ENCODE assay signal across 15 cellular contexts in the genomic region with DNA sequence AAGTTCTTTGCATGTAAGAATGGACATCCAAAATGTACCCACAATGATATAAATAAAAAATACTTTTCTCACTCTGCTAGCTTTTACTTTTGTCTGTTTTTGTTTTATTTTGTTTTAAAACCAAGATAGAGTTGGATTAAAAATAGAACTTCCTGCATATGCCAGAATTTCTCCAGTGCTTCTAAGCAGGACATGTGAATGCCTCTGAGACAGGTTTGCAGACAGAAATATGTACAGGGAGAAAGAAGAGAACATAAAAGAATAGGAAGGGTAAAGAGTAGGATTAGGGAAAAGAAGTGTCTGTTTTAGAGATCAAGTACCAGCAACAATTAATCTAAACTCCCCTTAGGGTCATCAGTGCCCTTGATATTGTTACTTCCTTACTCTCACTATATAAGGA.
DNase-seq lines count a peak whose midpoint lies in the region; ATAC-seq and TF ChIP-seq lines count a peak whose summit lies in the region.
"Had no signal": no experiment of that assay in that cellular context is flagged by ENCODE, and none has a peak within 500 bp of the region (broad histone marks: within the 10 kb centered on the region; RNA-seq: fewer than 3 reads in every experiment).

No MANE protein-coding gene starts in this region.

- no peak overlapping the region for H3K9ac ChIP-seq in endodermal cell (ENCODE audit: extremely low read depth, low read length, poor library complexity, severe bottlenecking)

- H3K4me3 ChIP-seq in left ventricle myocardium inferior (no peak overlapping the region), endodermal cell (ENCODE audit: low read length) (no peak overlapping the region), brain microvascular endothelial cell (ENCODE audit: low read depth, low read length) (no peak overlapping the region)

- no peak for TF ChIP-seq CTCF in left ventricle myocardium inferior (IDR thresholded peaks at IDR 0.05; ENCODE audit: borderline replicate concordance)
- TF ChIP-seq CTCF in endodermal cell (conservative IDR thresholded peaks at IDR 0.05): no peak
- TF ChIP-seq CTCF in nephron progenitor cell (IDR thresholded peaks at IDR 0.05): no peak
- no peak for TF ChIP-seq CTCF in brain microvascular endothelial cell (IDR thresholded peaks at IDR 0.05; ENCODE audit: low read depth, low read length, missing control alignments)

- H3K36me3 ChIP-seq in left ventricle myocardium inferior: no peaks in the 10 kb centered on the region
- H3K36me3 ChIP-seq in endodermal cell (ENCODE audit: control insufficient read depth, insufficient read depth, low read length): peaks cover 72% of the 10 kb centered on the region
- H3K36me3 ChIP-seq in brain microvascular endothelial cell (replicated peaks): no peaks in the 10 kb centered on the region
- H3K36me3 ChIP-seq: BE2C had no signal

- H3K27me3 ChIP-seq in left ventricle myocardium inferior (ENCODE audit: low read depth): no peaks in the 10 kb centered on the region
- no peaks in the 10 kb centered on the region for H3K27me3 ChIP-seq in endodermal cell (ENCODE audit: control insufficient read depth, insufficient read depth, low read length, poor library complexity, severe bottlenecking)
- H3K27me3 ChIP-seq in brain microvascular endothelial cell (replicated peaks): no peaks in the 10 kb centered on the region
- H3K27me3 ChIP-seq: BE2C had no signal

- ATAC-seq in Right ventricle myocardium inferior: no peak
- ATAC-seq in HG03460 (IDR thresholded peaks at IDR 0.05; ENCODE audit: unreplicated experiment): no peak
- ATAC-seq in left colon: no peak

- H3K4me3 Mint-ChIP-seq in endodermal cell (no peak overlapping the region), nephron progenitor cell (no peak overlapping the region)
- H3K4me3 Mint-ChIP-seq: CD4-positive, alpha-beta T cell; H9 had no signal

- in situ Hi-C loops in brain microvascular endothelial cell (cut with HindIII; ENCODE audit: low pct_ligation_motif_present, low sequenced_read_pairs): no loop called here

- H3K36me3 Mint-ChIP-seq in endodermal cell (ENCODE audit: low read depth) (peaks cover 23% of the 10 kb centered on the region), nephron progenitor cell (ENCODE audit: low read depth) (peaks cover 19% of the 10 kb centered on the region)

- H3K9me3 ChIP-seq in left ventricle myocardium inferior (replicated peaks) (no peaks in the 10 kb centered on the region), endodermal cell (ENCODE audit: control insufficient read depth, low read length) (no peaks in the 10 kb centered on the region)
- H3K9me3 ChIP-seq: BE2C, Caco-2 had no signal

- H3K9me3 Mint-ChIP-seq in endodermal cell (no peaks in the 10 kb centered on the region), nephron progenitor cell (no peaks in the 10 kb centered on the region)
- H3K9me3 Mint-ChIP-seq: CD4-positive, alpha-beta T cell; H9 had no signal

- intact Hi-C loops in left ventricle myocardium inferior (cut with micrococcal nuclease) (no loop called here), Right ventricle myocardium inferior (cut with DNase I) (loop anchor here (5.0 kb wide), 1 partner anchor 113 kb away; the partner anchor contains the start of gene BMPR2), left colon (cut with DNase I, micrococcal nuclease) (no loop called here)

- H3K4me1 Mint-ChIP-seq in endodermal cell: peaks cover 19% of the 10 kb centered on the region
- H3K4me1 Mint-ChIP-seq in nephron progenitor cell: peaks cover 26% of the 10 kb centered on the region

- H3K27me3 Mint-ChIP-seq in endodermal cell (ENCODE audit: insufficient read depth): no peaks in the 10 kb centered on the region
- H3K27me3 Mint-ChIP-seq in nephron progenitor cell (ENCODE audit: low read depth, poor library complexity): no peaks in the 10 kb centered on the region
- H3K27me3 Mint-ChIP-seq: CD4-positive, alpha-beta T cell had no signal

- peak overlapping the region; percentile 61 for H3K27ac Mint-ChIP-seq in endodermal cell
- H3K27ac Mint-ChIP-seq in nephron progenitor cell: peak overlapping the region; percentile 44
- H3K27ac Mint-ChIP-seq: CD4-positive, alpha-beta T cell had no signal

- no peak for DNase-seq in left ventricle myocardium inferior
- no peak for DNase-seq in Right ventricle myocardium inferior (ENCODE audit: missing footprints)
- DNase-seq in endodermal cell: no peak
- DNase-seq in nephron progenitor cell: no peak
- peak; percentile 47 for DNase-seq in superior temporal gyrus (ENCODE audit: extremely low spot score)
- no peak for DNase-seq in left colon
- no peak for DNase-seq in brain microvascular endothelial cell
- DNase-seq: 8988T; BE2C; C1 segment of cervical spinal cord; Caco-2; CD4-positive, alpha-beta T cell; H9 had no signal

- H3K27ac ChIP-seq in left ventricle myocardium inferior (replicated peaks): peak overlapping the region; percentile 42
- no peak overlapping the region for H3K27ac ChIP-seq in endodermal cell (ENCODE audit: low read depth, low read length)
- H3K27ac ChIP-seq in brain microvascular endothelial cell: no peak overlapping the region
- H3K27ac ChIP-seq: HL-60 had no signal

- H3K4me1 ChIP-seq in left ventricle myocardium inferior (peaks cover 51% of the 10 kb centered on the region), endodermal cell (ENCODE audit: control insufficient read depth, insufficient read depth, low read length) (peaks cover 8% of the 10 kb centered on the region)
- H3K4me1 ChIP-seq: BE2C, Caco-2 had no signal
